ENCODE assay signal across 1 cellular context in the genomic region with DNA sequence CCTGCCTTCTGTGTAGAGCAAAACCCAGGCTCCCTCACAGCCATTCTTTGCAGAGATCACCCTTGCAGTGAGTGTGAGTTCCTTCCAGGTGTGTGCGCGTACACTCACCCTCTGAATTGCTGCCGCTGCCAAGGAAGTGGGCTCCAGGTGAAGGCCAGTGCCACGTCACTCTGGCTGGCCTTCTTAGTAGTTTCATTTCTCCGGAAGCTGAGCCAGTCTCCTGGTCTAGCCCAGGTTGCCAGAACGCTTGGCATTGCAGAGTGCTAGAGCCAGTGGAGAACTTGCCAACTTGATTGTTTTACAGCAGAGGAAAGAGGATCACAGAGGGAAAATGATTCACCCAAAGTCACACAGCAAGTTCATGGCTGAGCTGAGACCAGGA.
TF ChIP-seq lines count a peak whose summit lies in the region.

No MANE protein-coding gene starts in this region.

TF ChIP-seq in IMR-90, 13 proteins besides CTCF, POLR2A, EP300 and RAD21 (continued from another document):
- TF ChIP-seq MAFK (IDR thresholded peaks at IDR 0.05; ENCODE audit: low read depth, low read length) (no peak), MAZ (IDR thresholded peaks at IDR 0.05; ENCODE audit: borderline replicate concordance, low read depth, low read length) (no peak), CEBPB (IDR thresholded peaks at IDR 0.05; ENCODE audit: low read depth, low read length) (no peak), ELK1 (IDR thresholded peaks at IDR 0.05; ENCODE audit: borderline replicate concordance, low read depth, low read length) (no peak)
